ENCODE assay signal across 14 cellular contexts in the genomic region with DNA sequence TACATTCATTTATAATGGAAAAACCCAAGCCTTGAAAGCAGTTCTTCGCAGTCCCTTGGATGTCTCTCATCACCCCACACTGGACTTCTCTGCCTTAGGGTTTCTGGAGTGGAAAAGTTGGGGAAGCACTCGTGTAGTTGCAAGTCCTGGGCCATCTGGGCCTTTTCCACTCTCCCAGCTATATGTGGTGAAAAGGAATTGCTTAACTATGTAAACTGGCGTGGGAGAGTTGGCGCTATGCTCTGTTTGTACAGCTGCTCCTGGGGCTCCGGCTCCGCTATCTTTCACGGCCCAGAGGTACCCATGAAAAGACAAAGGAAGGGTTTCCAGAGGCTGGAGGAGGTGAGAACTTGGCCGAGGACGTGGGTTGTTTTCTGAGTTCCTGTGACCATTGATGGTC.
A peak's percentile ranks its signal among the peaks of the same experiment; 100 is the strongest.
DNase-seq lines count a peak whose midpoint lies in the region; ATAC-seq, FAIRE-seq and TF ChIP-seq lines count a peak whose summit lies in the region.
"Had no signal": no experiment of that assay in that cellular context is flagged by ENCODE, and none has a peak within 500 bp of the region (broad histone marks: within the 10 kb centered on the region; RNA-seq: fewer than 3 reads in every experiment).

No MANE protein-coding gene starts in this region.

- H3K4me1 ChIP-seq in pancreas = peaks cover 43 to 64% (median 56%) of the 10 kb centered on the region in 3 donors

- 40 to 47% methylated on average over 9 of the region's 9 CpGs for WGBS in pancreas, 2 donors

- FAIRE-seq in pancreas (lab: Jason Lieb, UNC) = no peak

- no peak overlapping the region for H3K27ac Mint-ChIP-seq in natural killer cell treated with Interleukin-12 subunit alpha and Interleukin-12 subunit beta and Interleukin-15 and Interleukin-18, amount 100 ng/mL, for 72 hours
- H3K27ac Mint-ChIP-seq: CD8-positive, alpha-beta T cell; T-helper 1 cell treated with Interleukin-12 subunit alpha and Interleukin-12 subunit beta and Interleukin-4 antibody, amounts not matched to agents 30 μg/mL and 1 μg/mL, for 36 hours had no signal

- no peaks in the 10 kb centered on the region for H3K36me3 Mint-ChIP-seq in natural killer cell treated with Interleukin-12 subunit alpha and Interleukin-12 subunit beta and Interleukin-15 and Interleukin-18, amount 100 ng/mL, for 72 hours
- H3K36me3 Mint-ChIP-seq: brain; CD8-positive, alpha-beta T cell had no signal

- peaks cover 0 to 20% of the 10 kb centered on the region in 2 donors for H3K27me3 Mint-ChIP-seq in natural killer cell treated with Interleukin-12 subunit alpha and Interleukin-12 subunit beta and Interleukin-15 and Interleukin-18, amount 100 ng/mL, for 72 hours

- no peaks in the 10 kb centered on the region for H3K9me3 Mint-ChIP-seq in natural killer cell treated with Interleukin-12 subunit alpha and Interleukin-12 subunit beta and Interleukin-15 and Interleukin-18, amount 100 ng/mL, for 72 hours
- H3K9me3 Mint-ChIP-seq: brain; CD8-positive, alpha-beta T cell; T-helper 1 cell treated with Interleukin-12 subunit alpha and Interleukin-12 subunit beta and Interleukin-4 antibody, amounts not matched to agents 30 μg/mL and 1 μg/mL, for 36 hours had no signal

- H3K4me3 ChIP-seq in pancreas = no peak overlapping the region

- no peaks in the 10 kb centered on the region for H3K4me1 Mint-ChIP-seq in natural killer cell treated with Interleukin-12 subunit alpha and Interleukin-12 subunit beta and Interleukin-15 and Interleukin-18, amount 100 ng/mL, for 72 hours (ENCODE audit: low read depth in 2 of 2)

- DNase-seq in DMS53 treated with DMSO at 0.1 percent for 48 hours (lab: John Stamatoyannopoulos, UW; ENCODE audit: unreplicated experiment) = peak; percentile 72
- DNase-seq in NCI-H748 treated with DMSO at 0.1 percent for 48 hours (lab: John Stamatoyannopoulos, UW) = peak; percentile 66
- DNase-seq in fibroblast of peridontal ligament (ENCODE audit: extremely low read depth) = peak; percentile 40
- peak; percentile 79 to 90 (median 89) for DNase-seq in pancreas
- no peak for DNase-seq in A172 (ENCODE audit: low spot score)
- DNase-seq in natural killer cell treated with Interleukin-12 subunit alpha and Interleukin-12 subunit beta and Interleukin-15 and Interleukin-18, amount 100 ng/mL, for 72 hours (ENCODE audit: low spot score) = no peak
- DNase-seq: activated CD8-positive, alpha-beta memory T cell treated with anti-CD3 and anti-CD28 coated beads for 24 hours; CD8-positive, alpha-beta T cell; NCI-H2227 treated with DMSO at 0.1 percent for 48 hours; substantia nigra had no signal

- no peaks in the 10 kb centered on the region for H3K27me3 ChIP-seq in pancreas

- peak; percentile 60 to 78 (median 74) for ATAC-seq in pancreas
- no peak for ATAC-seq in HG03159 (IDR thresholded peaks at IDR 0.05; ENCODE audit: unreplicated experiment)
- no peak for ATAC-seq in GM18502 (IDR thresholded peaks at IDR 0.05; ENCODE audit: poor library complexity, unreplicated experiment)
- ATAC-seq in natural killer cell treated with Interleukin-12 subunit alpha and Interleukin-12 subunit beta and Interleukin-15 and Interleukin-18, amount 100 ng/mL, for 72 hours = no peak
- ATAC-seq: CD8-positive, alpha-beta T cell had no signal

- peak overlapping the region; percentile 50 to 89 (median 74) for H3K27ac ChIP-seq in pancreas

- no peak overlapping the region for H3K4me3 Mint-ChIP-seq in natural killer cell treated with Interleukin-12 subunit alpha and Interleukin-12 subunit beta and Interleukin-15 and Interleukin-18, amount 100 ng/mL, for 72 hours
- H3K4me3 Mint-ChIP-seq: brain; CD8-positive, alpha-beta T cell; T-helper 1 cell treated with Interleukin-12 subunit alpha and Interleukin-12 subunit beta and Interleukin-4 antibody, amounts not matched to agents 30 μg/mL and 1 μg/mL, for 36 hours had no signal

- intact Hi-C loops in pancreas (cut with DNase I) = no loop called here

- no peaks in the 10 kb centered on the region for H3K36me3 ChIP-seq in pancreas

- no peak for TF ChIP-seq CTCF in pancreas (IDR thresholded peaks at IDR 0.05)

- H3K9me3 ChIP-seq in pancreas = no peaks in the 10 kb centered on the region

Comparison
In these comparisons a context has a peak if more than half of its experiments do, and no peak if none do; other contexts are left out.
1. DNase-seq: peak in DMS53 treated with DMSO at 0.1 percent for 48 hours (single experiment), NCI-H748 treated with DMSO at 0.1 percent for 48 hours (single experiment), fibroblast of peridontal ligament (single experiment) and pancreas (6 of 6); none in A172 (single experiment) and natural killer cell treated with Interleukin-12 subunit alpha and Interleukin-12 subunit beta and Interleukin-15 and Interleukin-18, amount 100 ng/mL, for 72 hours (single experiment).
2. ATAC-seq: peak in pancreas (4 of 4); none in HG03159 (single experiment), GM18502 (single experiment) and natural killer cell treated with Interleukin-12 subunit alpha and Interleukin-12 subunit beta and Interleukin-15 and Interleukin-18, amount 100 ng/mL, for 72 hours (0 of 2).